Comparison of ENCODE assay signal across 17 cellular contexts in the genomic region with DNA sequence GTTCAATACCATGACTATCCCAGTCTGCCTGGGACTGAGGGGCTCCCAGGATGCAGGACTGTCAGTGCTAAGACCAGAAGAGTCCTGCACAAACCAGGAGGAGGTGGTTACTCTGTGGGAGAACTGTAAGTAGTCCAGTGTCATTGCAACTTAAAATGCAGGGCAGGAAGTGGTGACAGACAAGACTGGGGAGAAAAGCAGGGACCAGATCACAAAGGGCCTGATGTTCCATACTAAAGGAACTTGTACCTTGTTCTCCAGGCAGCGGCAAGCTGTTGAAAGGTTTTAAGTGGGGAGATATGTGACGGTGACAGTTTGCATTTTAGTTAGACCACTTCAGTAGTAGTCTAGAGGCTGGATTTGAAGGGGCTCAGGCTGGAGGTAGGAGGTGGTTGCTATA.
DNase-seq lines count a peak whose midpoint lies in the region; ATAC-seq and TF ChIP-seq lines count a peak whose summit lies in the region.
"Had no signal": no experiment of that assay in that cellular context is flagged by ENCODE, and none has a peak within 500 bp of the region (broad histone marks: within the 10 kb centered on the region; RNA-seq: fewer than 3 reads in every experiment).

No MANE protein-coding gene starts in this region.

- peaks cover 5% of the 10 kb centered on the region for H3K9me3 Mint-ChIP-seq in activated naive CD8-positive, alpha-beta T cell treated with anti-CD3 and anti-CD28 coated beads, Interleukin-2, amount 10 ng/mL, durations not matched to agents 7 days and 5 days
- H3K9me3 Mint-ChIP-seq in activated naive CD8-positive, alpha-beta T cell treated with anti-CD3 and anti-CD28 coated beads for 36 hours, result peaks cover 5% of the 10 kb centered on the region
- H3K9me3 Mint-ChIP-seq in WTC11, result peaks cover 6% of the 10 kb centered on the region
- H3K9me3 Mint-ChIP-seq: CD4-positive, alpha-beta T cell had no signal

- H2AFZ ChIP-seq in IMR-90 (replicated peaks; ENCODE audit: low read length, poor library complexity) (peak overlapping the region; percentile 34), neuronal stem cell (ENCODE audit: low read length) (peak overlapping the region; percentile 50)

- no peak for TF ChIP-seq POLR2A in IMR-90 (IDR thresholded peaks at IDR 0.05; ENCODE audit: low read depth, low read length)

- peak overlapping the region; percentile 73 for H2AK9ac ChIP-seq in IMR-90 (replicated peaks; ENCODE audit: low read depth, low read length, poor library complexity)

- no peak for TF ChIP-seq RAD21 in IMR-90 (IDR thresholded peaks at IDR 0.05; ENCODE audit: low read length)

- H3K79me1 ChIP-seq in IMR-90 (ENCODE audit: low read depth in 1 of 2, low read length in 2 of 2) (no peaks in the 10 kb centered on the region), neuronal stem cell (ENCODE audit: low read depth, low read length) (no peaks in the 10 kb centered on the region)

- intact Hi-C loops in IMR-90 (cut with micrococcal nuclease), result no loop called here

- H3K18ac ChIP-seq in IMR-90 (ENCODE audit: low read depth, low read length), result no peak overlapping the region
- peak overlapping the region; percentile 67 for H3K18ac ChIP-seq in neuronal stem cell (ENCODE audit: low read length)

- H3K27me3 ChIP-seq in IMR-90 (ENCODE audit: control insufficient read depth, insufficient read depth, low read length) (no peaks in the 10 kb centered on the region), neuronal stem cell (ENCODE audit: control insufficient read depth in 3 of 3, insufficient read depth in 3 of 3, low read depth in 1 of 3, low read length in 3 of 3) (no peaks in the 10 kb centered on the region)
- H3K27me3 ChIP-seq: BE2C had no signal

- H2AK5ac ChIP-seq in IMR-90 (ENCODE audit: low read depth, low read length), result no peak overlapping the region
- no peak overlapping the region for H2AK5ac ChIP-seq in neuronal stem cell (ENCODE audit: low read depth, low read length)

- no peak overlapping the region for H3K4me2 ChIP-seq in IMR-90 (ENCODE audit: low read depth, low read length)
- H3K4me2 ChIP-seq in neuronal stem cell (ENCODE audit: insufficient read depth, low read length, poor library complexity, severe bottlenecking), result no peak overlapping the region

- no peaks in the 10 kb centered on the region for H4K20me1 ChIP-seq in IMR-90 (ENCODE audit: insufficient read depth, low read length)

- H3K27ac ChIP-seq in IMR-90 (ENCODE audit: insufficient read depth, low read length), result no peak overlapping the region
- H3K27ac ChIP-seq in neuronal stem cell (replicated peaks; ENCODE audit: low read length), result no peak overlapping the region

- no peak overlapping the region for H2BK12ac ChIP-seq in neuronal stem cell (ENCODE audit: low read length)

- DNase-seq in activated naive CD8-positive, alpha-beta T cell treated with anti-CD3 and anti-CD28 coated beads, Interleukin-2, amount 10 ng/mL, durations not matched to agents 7 days and 5 days, result no peak
- no peak for DNase-seq in activated naive CD8-positive, alpha-beta T cell treated with anti-CD3 and anti-CD28 coated beads for 36 hours
- no peak for DNase-seq in IMR-90
- DNase-seq in WTC11 (ENCODE audit: low spot score), result no peak
- no peak for DNase-seq in neuronal stem cell (ENCODE audit: low spot score)
- no peak for DNase-seq in DMS153 (lab: John Stamatoyannopoulos, UW)
- DNase-seq: 8988T; BE2C; CD4-positive, alpha-beta T cell; DMS53; GOT3; Karpas-422; NCI-H1417 treated with DMSO at 0.1 percent for 48 hours; NCI-H1930; NCI-H526 treated with DMSO at 0.1 percent for 48 hours had no signal

- no peaks in the 10 kb centered on the region for H3K9me1 ChIP-seq in IMR-90 (ENCODE audit: insufficient read depth, low read length)

- POLR2A ChIA-PET in activated naive CD8-positive, alpha-beta T cell treated with anti-CD3 and anti-CD28 coated beads, Interleukin-2, amount 10 ng/mL, durations not matched to agents 7 days and 5 days (lab: Charles Lee), result no interaction called here
- POLR2A ChIA-PET in IMR-90 (lab: Charles Lee; ENCODE audit: unreplicated experiment), result no interaction called here
- POLR2A ChIA-PET in WTC11 (lab: Charles Lee), result no interaction called here

- H3K4me1 ChIP-seq in IMR-90 (ENCODE audit: control insufficient read depth, insufficient read depth, low read length), result 0 out of 2 replicates have a peak, but pooled peaks cover 1% of the 10 kb centered on the region
- H3K4me1 ChIP-seq in neuronal stem cell (ENCODE audit: control insufficient read depth in 2 of 2, insufficient read depth in 1 of 2, low read depth in 1 of 2, low read length in 2 of 2), result peaks cover 0 to 6% of the 10 kb centered on the region in 2 donors
- H3K4me1 ChIP-seq: BE2C had no signal

- 93% methylated on average over 2 of the region's 2 CpGs; no CpG with 5 or more reads in 1 of the 2 experiments for WGBS in IMR-90 (ENCODE audit: extremely low coverage in 2 of 2, insufficient read length in 1 of 2), 2 experiments
- no CpG with 5 or more reads among the region's 2 CpGs for WGBS in neuronal stem cell (ENCODE audit: extremely low coverage in 2 of 2, insufficient read length in 2 of 2, insufficient replicate concordance in 1 of 2), 2 donors

- no peaks in the 10 kb centered on the region for H3K9me3 ChIP-seq in IMR-90 (ENCODE audit: control insufficient read depth, insufficient read depth, low read length)
- peaks cover 0 to 3% of the 10 kb centered on the region in 2 donors for H3K9me3 ChIP-seq in neuronal stem cell (replicated peaks in 1 of 2; ENCODE audit: control insufficient read depth in 2 of 2, insufficient read depth in 1 of 2, low read depth in 1 of 2, low read length in 2 of 2)
- H3K9me3 ChIP-seq: BE2C had no signal

- no peaks in the 10 kb centered on the region for H3K27me3 Mint-ChIP-seq in activated naive CD8-positive, alpha-beta T cell treated with anti-CD3 and anti-CD28 coated beads, Interleukin-2, amount 10 ng/mL, durations not matched to agents 7 days and 5 days
- no peaks in the 10 kb centered on the region for H3K27me3 Mint-ChIP-seq in activated naive CD8-positive, alpha-beta T cell treated with anti-CD3 and anti-CD28 coated beads for 36 hours
- no peaks in the 10 kb centered on the region; the same call in 1 of the 2 replicates for H3K27me3 Mint-ChIP-seq in WTC11 (ENCODE audit: low read depth)
- H3K27me3 Mint-ChIP-seq: CD4-positive, alpha-beta T cell had no signal

- H2BK120ac ChIP-seq in IMR-90 (ENCODE audit: low read depth, low read length) (no peak overlapping the region), neuronal stem cell (ENCODE audit: low read depth, low read length) (no peak overlapping the region)

- H3K4me3 ChIP-seq in IMR-90 (ENCODE audit: insufficient read depth, low read depth, low read length), result no peak overlapping the region
- H3K4me3 ChIP-seq in neuronal stem cell (ENCODE audit: low read length in 2 of 2), result no peak overlapping the region

- peaks cover 9% of the 10 kb centered on the region for H3K4me1 Mint-ChIP-seq in activated naive CD8-positive, alpha-beta T cell treated with anti-CD3 and anti-CD28 coated beads, Interleukin-2, amount 10 ng/mL, durations not matched to agents 7 days and 5 days
- H3K4me1 Mint-ChIP-seq in activated naive CD8-positive, alpha-beta T cell treated with anti-CD3 and anti-CD28 coated beads for 36 hours, result no peaks in the 10 kb centered on the region
- H3K4me1 Mint-ChIP-seq in WTC11, result peaks cover 12% of the 10 kb centered on the region

- no peak overlapping the region for H4K5ac ChIP-seq in IMR-90 (ENCODE audit: low read depth, low read length)

- H3K23ac ChIP-seq in IMR-90 (ENCODE audit: low read depth, low read length) (no peak overlapping the region), neuronal stem cell (ENCODE audit: low read depth, low read length, poor library complexity) (no peak overlapping the region)

- peak; percentile 47 for ATAC-seq in activated naive CD8-positive, alpha-beta T cell treated with anti-CD3 and anti-CD28 coated beads, Interleukin-2, amount 10 ng/mL, durations not matched to agents 7 days and 5 days (ENCODE audit: low read depth)
- ATAC-seq in IMR-90 (ENCODE audit: low read depth) (no peak), WTC11 (peak; percentile 32; the same call in 1 of the 2 replicates), HG03460 (IDR thresholded peaks at IDR 0.05; ENCODE audit: unreplicated experiment) (no peak), GM21360 (IDR thresholded peaks at IDR 0.05; ENCODE audit: unreplicated experiment) (no peak)

- H3K14ac ChIP-seq in IMR-90 (replicated peaks; ENCODE audit: low read depth, low read length) (no peak overlapping the region), neuronal stem cell (ENCODE audit: low read length) (peak overlapping the region; percentile 67)

- TF ChIP-seq CTCF in IMR-90 (conservative IDR thresholded peaks at IDR 0.05; ENCODE audit: low read depth, low read length) (no peak), WTC11 (IDR thresholded peaks at IDR 0.05) (no peak)

- no peak overlapping the region for H4K8ac ChIP-seq in IMR-90 (ENCODE audit: low read depth in 2 of 2, low read length in 2 of 2)
- H4K8ac ChIP-seq in neuronal stem cell (ENCODE audit: low read depth, low read length), result no peak overlapping the region

- peaks cover 2% of the 10 kb centered on the region for H3K36me3 Mint-ChIP-seq in activated naive CD8-positive, alpha-beta T cell treated with anti-CD3 and anti-CD28 coated beads, Interleukin-2, amount 10 ng/mL, durations not matched to agents 7 days and 5 days
- H3K36me3 Mint-ChIP-seq in activated naive CD8-positive, alpha-beta T cell treated with anti-CD3 and anti-CD28 coated beads for 36 hours, result peaks cover 12% of the 10 kb centered on the region
- peaks cover 5% of the 10 kb centered on the region for H3K36me3 Mint-ChIP-seq in WTC11

- H2BK20ac ChIP-seq in IMR-90 (ENCODE audit: low read depth, low read length), result no peak overlapping the region

- H3K4me3 Mint-ChIP-seq in activated naive CD8-positive, alpha-beta T cell treated with anti-CD3 and anti-CD28 coated beads, Interleukin-2, amount 10 ng/mL, durations not matched to agents 7 days and 5 days, result no peak overlapping the region
- H3K4me3 Mint-ChIP-seq in activated naive CD8-positive, alpha-beta T cell treated with anti-CD3 and anti-CD28 coated beads for 36 hours, result no peak overlapping the region
- H3K4me3 Mint-ChIP-seq in WTC11, result no peak overlapping the region
- H3K4me3 Mint-ChIP-seq: CD4-positive, alpha-beta T cell had no signal

- dilution Hi-C loops in IMR-90 (cut with HindIII; ENCODE audit: low sequenced_read_pairs, unreplicated experiment), result no loop called here

- no TSS peak for BruUV-seq in IMR-90 (replicated peaks; lab: Mats Ljungman, UMichigan)

- H2BK5ac ChIP-seq in IMR-90 (ENCODE audit: low read depth, low read length, poor library complexity, severe bottlenecking), result no peak overlapping the region
- H2BK5ac ChIP-seq in neuronal stem cell (ENCODE audit: low read length), result no peak overlapping the region

- no peak overlapping the region for H2BK15ac ChIP-seq in IMR-90 (ENCODE audit: low read depth, low read length)
- H2BK15ac ChIP-seq in neuronal stem cell (ENCODE audit: low read length), result no peak overlapping the region

- H4K91ac ChIP-seq in IMR-90 (ENCODE audit: insufficient read depth, low read depth, low read length) (no peak overlapping the region), neuronal stem cell (ENCODE audit: low read depth, low read length, poor library complexity) (no peak overlapping the region)

- H3K9ac ChIP-seq in IMR-90 (ENCODE audit: low read depth, low read length) (no peak overlapping the region), neuronal stem cell (ENCODE audit: low read depth, low read length, poor library complexity) (no peak overlapping the region)

- no peak overlapping the region for H3K4ac ChIP-seq in IMR-90 (ENCODE audit: low read depth, low read length)
- H3K4ac ChIP-seq in neuronal stem cell (ENCODE audit: low read length), result no peak overlapping the region

- CTCF ChIA-PET in IMR-90 (lab: Yijun Ruan, JAX) (no interaction called here), WTC11 (lab: Charles Lee) (no interaction called here)

- H3K27ac Mint-ChIP-seq in activated naive CD8-positive, alpha-beta T cell treated with anti-CD3 and anti-CD28 coated beads, Interleukin-2, amount 10 ng/mL, durations not matched to agents 7 days and 5 days, result peak overlapping the region; percentile 26
- H3K27ac Mint-ChIP-seq in activated naive CD8-positive, alpha-beta T cell treated with anti-CD3 and anti-CD28 coated beads for 36 hours, result no peak overlapping the region
- H3K27ac Mint-ChIP-seq in WTC11, result no peak overlapping the region; the same call in 1 of the 2 replicates
- H3K27ac Mint-ChIP-seq: CD4-positive, alpha-beta T cell had no signal

- H3K56ac ChIP-seq in IMR-90 (ENCODE audit: extremely low read depth, insufficient read depth, low read length), result no peak overlapping the region

- in situ Hi-C loops in IMR-90 (cut with MboI; ENCODE audit: low sequenced_read_pairs), result no loop called here

- H3K36me3 ChIP-seq in IMR-90 (ENCODE audit: control insufficient read depth, insufficient read depth, low read length) (no peaks in the 10 kb centered on the region), neuronal stem cell (replicated peaks in 1 of 2; ENCODE audit: control insufficient read depth in 2 of 2, insufficient read depth in 2 of 2, low read length in 2 of 2) (no peaks in the 10 kb centered on the region)
- H3K36me3 ChIP-seq: BE2C had no signal

Comparison
In these comparisons a context has a peak if more than half of its experiments do, and no peak if none do; other contexts are left out.
1. ATAC-seq: peak in activated naive CD8-positive, alpha-beta T cell treated with anti-CD3 and anti-CD28 coated beads, Interleukin-2, amount 10 ng/mL, durations not matched to agents 7 days and 5 days (single experiment) and WTC11 (single experiment); none in IMR-90 (single experiment), HG03460 (single experiment) and GM21360 (single experiment).